In the genomic region with DNA sequence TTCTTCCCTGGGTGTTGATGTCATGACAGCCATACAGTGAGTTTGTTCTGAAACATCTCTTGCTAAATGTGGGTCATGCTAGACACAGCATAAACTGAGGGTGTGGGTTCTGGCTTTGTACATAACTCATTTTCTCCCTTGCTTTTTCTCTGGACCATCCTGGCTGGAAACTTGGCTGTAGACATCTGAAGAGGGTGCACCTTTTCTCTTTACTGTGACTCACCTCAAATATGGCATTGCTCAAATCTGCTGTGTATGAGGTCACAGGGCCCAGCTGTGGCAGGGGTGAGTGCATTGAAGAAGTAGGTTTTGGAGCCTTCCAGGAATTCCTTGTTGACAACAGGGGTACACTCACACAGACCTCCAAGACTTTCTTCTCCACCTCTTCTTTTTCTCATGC, we compare ENCODE assay signal across 20 cellular contexts.
DNase-seq lines count a peak whose midpoint lies in the region; ATAC-seq, FAIRE-seq and TF ChIP-seq lines count a peak whose summit lies in the region.
"Had no signal": no experiment of that assay in that cellular context is flagged by ENCODE, and none has a peak within 500 bp of the region (broad histone marks: within the 10 kb centered on the region; RNA-seq: fewer than 3 reads in every experiment).

No MANE protein-coding gene starts in this region.

- peaks cover 4% of the 10 kb centered on the region for H3K4me1 Mint-ChIP-seq in activated naive CD4-positive, alpha-beta T cell treated with anti-CD3 and anti-CD28 coated beads, Interleukin-2, amount 50 U/mL, for 24 hours
- H3K4me1 Mint-ChIP-seq in activated naive CD8-positive, alpha-beta T cell treated with anti-CD3 and anti-CD28 coated beads, Interleukin-2, amount 50 U/mL, for 24 hours: no peaks in the 10 kb centered on the region
- H3K4me1 Mint-ChIP-seq in naive thymus-derived CD8-positive, alpha-beta T cell: peaks cover 0 to 6% (median 2%) of the 10 kb centered on the region in 4 donors
- H3K4me1 Mint-ChIP-seq: B cell; CD4-positive, CD25-positive, alpha-beta regulatory T cell had no signal

- no peaks in the 10 kb centered on the region for H3K36me3 ChIP-seq in pancreas

- FAIRE-seq in pancreas (lab: Jason Lieb, UNC): no peak
- FAIRE-seq: K562 had no signal

- DNase-seq in activated naive CD4-positive, alpha-beta T cell (lab: John Stamatoyannopoulos, UW): no peak
- DNase-seq in GM03348 (ENCODE audit: low spot score): peak; percentile 2
- DNase-seq in activated naive CD8-positive, alpha-beta T cell treated with anti-CD3 and anti-CD28 coated beads, Interleukin-2, amount 50 U/mL, for 24 hours: no peak
- DNase-seq in glomerular visceral epithelial cell (ENCODE audit: extremely low spot score): peak; percentile 8
- no peak for DNase-seq in pancreas
- no peak for DNase-seq in naive thymus-derived CD8-positive, alpha-beta T cell
- DNase-seq: CD4-positive, CD25-positive, alpha-beta regulatory T cell; DMS53; MV-4-11; NCI-H1417 treated with DMSO at 0.1 percent for 48 hours; NCI-H2029; NCI-H510A; NCI-H774; PC-9 had no signal

- H3K27me3 ChIP-seq in pancreas: no peaks in the 10 kb centered on the region
- H3K27me3 ChIP-seq: SJSA1 had no signal

- intact Hi-C loops in pancreas (cut with DNase I): no loop called here

- no peak overlapping the region for H3K4me3 Mint-ChIP-seq in activated naive CD4-positive, alpha-beta T cell treated with anti-CD3 and anti-CD28 coated beads, Interleukin-2, amount 50 U/mL, for 24 hours
- no peak overlapping the region for H3K4me3 Mint-ChIP-seq in activated naive CD8-positive, alpha-beta T cell treated with anti-CD3 and anti-CD28 coated beads, Interleukin-2, amount 50 U/mL, for 24 hours
- no peak overlapping the region for H3K4me3 Mint-ChIP-seq in naive thymus-derived CD8-positive, alpha-beta T cell
- H3K4me3 Mint-ChIP-seq: B cell; CD4-positive, CD25-positive, alpha-beta regulatory T cell had no signal

- H3K27ac ChIP-seq in pancreas: no peak overlapping the region
- H3K27ac ChIP-seq: PC-9, SJSA1 had no signal

- ATAC-seq in activated naive CD8-positive, alpha-beta T cell treated with anti-CD3 and anti-CD28 coated beads, Interleukin-2, amount 50 U/mL, for 24 hours: no peak
- ATAC-seq in pancreas (no peak), GM18517 (IDR thresholded peaks at IDR 0.05; ENCODE audit: unreplicated experiment) (no peak)
- ATAC-seq in naive thymus-derived CD8-positive, alpha-beta T cell: no peak
- ATAC-seq: HCT116, K562 had no signal

- H3K9me3 ChIP-seq in pancreas: no peaks in the 10 kb centered on the region
- H3K9me3 ChIP-seq: SJSA1 had no signal

- POLR2A ChIA-PET in naive thymus-derived CD8-positive, alpha-beta T cell (lab: Charles Lee): no interaction called here

- no peak for TF ChIP-seq CTCF in pancreas (IDR thresholded peaks at IDR 0.05)

- H3K27me3 Mint-ChIP-seq in activated naive CD4-positive, alpha-beta T cell treated with anti-CD3 and anti-CD28 coated beads, Interleukin-2, amount 50 U/mL, for 24 hours: no peaks in the 10 kb centered on the region
- no peaks in the 10 kb centered on the region for H3K27me3 Mint-ChIP-seq in activated naive CD8-positive, alpha-beta T cell treated with anti-CD3 and anti-CD28 coated beads, Interleukin-2, amount 50 U/mL, for 24 hours
- no peaks in the 10 kb centered on the region for H3K27me3 Mint-ChIP-seq in naive thymus-derived CD8-positive, alpha-beta T cell
- H3K27me3 Mint-ChIP-seq: B cell; CD4-positive, CD25-positive, alpha-beta regulatory T cell had no signal

- no peaks in the 10 kb centered on the region for H3K9me3 Mint-ChIP-seq in activated naive CD4-positive, alpha-beta T cell treated with anti-CD3 and anti-CD28 coated beads, Interleukin-2, amount 50 U/mL, for 24 hours
- no peaks in the 10 kb centered on the region for H3K9me3 Mint-ChIP-seq in activated naive CD8-positive, alpha-beta T cell treated with anti-CD3 and anti-CD28 coated beads, Interleukin-2, amount 50 U/mL, for 24 hours
- H3K9me3 Mint-ChIP-seq in naive thymus-derived CD8-positive, alpha-beta T cell: no peaks in the 10 kb centered on the region
- H3K9me3 Mint-ChIP-seq: CD4-positive, CD25-positive, alpha-beta regulatory T cell had no signal

- H3K4me3 ChIP-seq in pancreas: no peak overlapping the region
- H3K4me3 ChIP-seq: K562, PC-9, SJSA1 had no signal

- peak overlapping the region; percentile 35 for H3K27ac Mint-ChIP-seq in activated naive CD4-positive, alpha-beta T cell treated with anti-CD3 and anti-CD28 coated beads, Interleukin-2, amount 50 U/mL, for 24 hours
- peak overlapping the region; percentile 39 for H3K27ac Mint-ChIP-seq in activated naive CD8-positive, alpha-beta T cell treated with anti-CD3 and anti-CD28 coated beads, Interleukin-2, amount 50 U/mL, for 24 hours
- peak overlapping the region in 3 of 10 donors; percentile 29 to 56 (median 29) for H3K27ac Mint-ChIP-seq in naive thymus-derived CD8-positive, alpha-beta T cell
- H3K27ac Mint-ChIP-seq: B cell; CD4-positive, CD25-positive, alpha-beta regulatory T cell had no signal

- peaks cover 3% of the 10 kb centered on the region for H3K36me3 Mint-ChIP-seq in activated naive CD4-positive, alpha-beta T cell treated with anti-CD3 and anti-CD28 coated beads, Interleukin-2, amount 50 U/mL, for 24 hours
- H3K36me3 Mint-ChIP-seq in activated naive CD8-positive, alpha-beta T cell treated with anti-CD3 and anti-CD28 coated beads, Interleukin-2, amount 50 U/mL, for 24 hours (ENCODE audit: low read depth): peaks cover 18% of the 10 kb centered on the region
- H3K36me3 Mint-ChIP-seq in naive thymus-derived CD8-positive, alpha-beta T cell: peaks cover 0 to 95% (median 5%) of the 10 kb centered on the region in 3 donors
- H3K36me3 Mint-ChIP-seq: CD4-positive, CD25-positive, alpha-beta regulatory T cell had no signal

- no peaks in the 10 kb centered on the region for H3K4me1 ChIP-seq in pancreas
- H3K4me1 ChIP-seq: SJSA1 had no signal

Comparison
In these comparisons a context has a peak if more than half of its experiments do, and no peak if none do; other contexts are left out.
1. DNase-seq: peak in GM03348 (single experiment) and glomerular visceral epithelial cell (single experiment); none in activated naive CD4-positive, alpha-beta T cell (0 of 4), activated naive CD8-positive, alpha-beta T cell treated with anti-CD3 and anti-CD28 coated beads, Interleukin-2, amount 50 U/mL, for 24 hours (single experiment), pancreas (0 of 6) and naive thymus-derived CD8-positive, alpha-beta T cell (0 of 10).